ENCODE assay signal across 23 cellular contexts in genomic region chr3:186058225-186058624, GRCh38. TPM values are rescaled to one million over a fixed set of nuclear protein-coding genes. Genes with fewer than 3 reads are reported as not detected.
A peak's percentile ranks its signal among the peaks of the same experiment; 100 is the strongest.
DNase-seq lines count a peak whose midpoint lies in the region; ATAC-seq and TF ChIP-seq lines count a peak whose summit lies in the region.
"Had no signal": no experiment of that assay in that cellular context is flagged by ENCODE, and none has a peak within 500 bp of the region (broad histone marks: within the 10 kb centered on the region; RNA-seq: fewer than 3 reads in every experiment).

No MANE protein-coding gene starts in this region.

- H3K27ac Mint-ChIP-seq in Caco-2 (ENCODE audit: unreplicated experiment), result no peak overlapping the region
- no peak overlapping the region for H3K27ac Mint-ChIP-seq in stimulated activated naive CD8-positive, alpha-beta T cell treated with anti-CD3 and anti-CD28 coated beads, Interleukin-15, amount 100 ng/mL, for 72 hours
- H3K27ac Mint-ChIP-seq: CD4-positive, alpha-beta T cell had no signal

- in situ Hi-C loops in HAP-1 (cut with MboI; ENCODE audit: low sequenced_read_pairs), result no loop called here

- H2AFZ ChIP-seq in mesenchymal stem cell (ENCODE audit: low read depth, low read length), result no peak overlapping the region

- H3K36me3 ChIP-seq in HUES6 (ENCODE audit: control insufficient read depth, insufficient read depth, low read length) (peaks cover 65% of the 10 kb centered on the region), mesenchymal stem cell (ENCODE audit: control insufficient read depth in 1 of 2, insufficient read depth in 2 of 2, low read depth in 1 of 2, low read length in 2 of 2) (peaks cover 31 to 97% of the 10 kb centered on the region in 2 experiments), Caco-2 (ENCODE audit: control insufficient read depth, insufficient read depth, low read length) (no peaks in the 10 kb centered on the region), HAP-1 (replicated peaks) (no peaks in the 10 kb centered on the region)

- ATAC-seq in HG03025 (IDR thresholded peaks at IDR 0.05; ENCODE audit: low FRiP score, unreplicated experiment), result no peak
- no peak for ATAC-seq in stimulated activated naive CD8-positive, alpha-beta T cell treated with anti-CD3 and anti-CD28 coated beads, Interleukin-15, amount 100 ng/mL, for 72 hours
- ATAC-seq: A549 had no signal

- H3K4me3 Mint-ChIP-seq in Caco-2 (ENCODE audit: unreplicated experiment), result no peak overlapping the region
- H3K4me3 Mint-ChIP-seq in stimulated activated naive CD8-positive, alpha-beta T cell treated with anti-CD3 and anti-CD28 coated beads, Interleukin-15, amount 100 ng/mL, for 72 hours, result no peak overlapping the region
- H3K4me3 Mint-ChIP-seq: CD4-positive, alpha-beta T cell had no signal

- H3K9me3 ChIP-seq in HUES6 (ENCODE audit: control insufficient read depth, insufficient read depth, low read depth, low read length) (no peaks in the 10 kb centered on the region), mesenchymal stem cell (ENCODE audit: control insufficient read depth, low read length) (no peaks in the 10 kb centered on the region), Caco-2 (no peaks in the 10 kb centered on the region), HAP-1 (no peaks in the 10 kb centered on the region)
- H3K9me3 ChIP-seq: A549, MG63 had no signal

- H3K4me2 ChIP-seq in mesenchymal stem cell (ENCODE audit: low read length, poor library complexity, severe bottlenecking), result no peak overlapping the region
- H3K4me2 ChIP-seq: A549 had no signal

- peaks cover 5% of the 10 kb centered on the region for H3K36me3 Mint-ChIP-seq in Caco-2 (ENCODE audit: insufficient read depth, unreplicated experiment)

- 98% methylated on average over 6 of the region's 6 CpGs for WGBS in mesenchymal stem cell

- no peak overlapping the region for H3K23ac ChIP-seq in mesenchymal stem cell (ENCODE audit: low read length in 2 of 2)

- no peak overlapping the region for H3K4ac ChIP-seq in mesenchymal stem cell (ENCODE audit: low read depth in 1 of 2, low read length in 2 of 2)

- TF ChIP-seq CTCF in Caco-2 (IDR thresholded peaks at IDR 0.05; ENCODE audit: insufficient read depth in 1 of 2, low read depth in 1 of 2, low read length in 1 of 2, severe bottlenecking in 1 of 2, unreplicated experiment in 1 of 2), result no peak

- H2BK120ac ChIP-seq in mesenchymal stem cell (ENCODE audit: low read depth, low read length), result no peak overlapping the region

- H2BK12ac ChIP-seq in mesenchymal stem cell (ENCODE audit: low read length in 2 of 2), result no peak overlapping the region

- no peaks in the 10 kb centered on the region for H3K9me3 Mint-ChIP-seq in Caco-2 (ENCODE audit: unreplicated experiment)
- H3K9me3 Mint-ChIP-seq in stimulated activated naive CD8-positive, alpha-beta T cell treated with anti-CD3 and anti-CD28 coated beads, Interleukin-15, amount 100 ng/mL, for 72 hours, result no peaks in the 10 kb centered on the region
- H3K9me3 Mint-ChIP-seq: CD4-positive, alpha-beta T cell had no signal

- no peaks in the 10 kb centered on the region for H3K4me1 Mint-ChIP-seq in Caco-2 (ENCODE audit: low read depth, unreplicated experiment)
- peaks cover 15% of the 10 kb centered on the region for H3K4me1 Mint-ChIP-seq in stimulated activated naive CD8-positive, alpha-beta T cell treated with anti-CD3 and anti-CD28 coated beads, Interleukin-15, amount 100 ng/mL, for 72 hours

- H3K4me3 ChIP-seq in HUES6 (ENCODE audit: low read depth, low read length), result no peak overlapping the region
- no peak overlapping the region for H3K4me3 ChIP-seq in mesenchymal stem cell (ENCODE audit: insufficient read depth in 1 of 2, low read depth in 1 of 2, low read length in 2 of 2)
- H3K4me3 ChIP-seq in Caco-2 (ENCODE audit: low read depth, low read length), result no peak overlapping the region
- H3K4me3 ChIP-seq in HAP-1, result no peak overlapping the region
- H3K4me3 ChIP-seq: A549, MG63 had no signal

- H3K27me3 Mint-ChIP-seq in Caco-2 (ENCODE audit: insufficient read depth, unreplicated experiment), result no peaks in the 10 kb centered on the region
- peaks cover 85% of the 10 kb centered on the region for H3K27me3 Mint-ChIP-seq in stimulated activated naive CD8-positive, alpha-beta T cell treated with anti-CD3 and anti-CD28 coated beads, Interleukin-15, amount 100 ng/mL, for 72 hours

- DNase-seq in ELF-1 (ENCODE audit: low read depth, low spot score), result peak; percentile 43
- no peak for DNase-seq in caudate nucleus (lab: John Stamatoyannopoulos, UW)
- DNase-seq in mesenchymal stem cell, result no peak
- DNase-seq in Caco-2, result no peak
- DNase-seq in HAP-1 (ENCODE audit: low spot score in 2 of 2), result no peak
- DNase-seq in stimulated activated naive CD8-positive, alpha-beta T cell treated with anti-CD3 and anti-CD28 coated beads, Interleukin-15, amount 100 ng/mL, for 72 hours, result no peak
- DNase-seq: CD4-positive, alpha-beta T cell; COR-L47; DMS 273 treated with DMSO at 0.1 percent for 48 hours; DND-41; GOT3; Karpas-422; NCI-H1417; NCI-H1694 treated with DMSO at 0.1 percent for 48 hours; NCI-H2081 treated with DMSO at 0.1 percent for 48 hours; NCI-H2171 treated with DMSO at 0.1 percent for 48 hours; NCI-H446 treated with DMSO at 0.1 percent for 48 hours; NCI-H526 treated with DMSO at 0.1 percent for 48 hours; Right ventricle myocardium superior had no signal

- H2BK5ac ChIP-seq in mesenchymal stem cell (ENCODE audit: low read depth, low read length, poor library complexity, severe bottlenecking), result no peak overlapping the region

- H3K9ac ChIP-seq in HUES6 (ENCODE audit: low read length) (no peak overlapping the region), mesenchymal stem cell (ENCODE audit: low read length) (no peak overlapping the region)

- H4K91ac ChIP-seq in mesenchymal stem cell (ENCODE audit: low read length), result no peak overlapping the region

- no peak overlapping the region for H3K14ac ChIP-seq in mesenchymal stem cell (ENCODE audit: low read length in 2 of 2)

- H4K8ac ChIP-seq in mesenchymal stem cell (ENCODE audit: low read length), result no peak overlapping the region

- CTCF ChIA-PET in Caco-2 (lab: Charles Lee), result no interaction called here

- no TSS peak for BruUV-seq in Caco-2 (replicated peaks; lab: Mats Ljungman, UMichigan)

- no peak overlapping the region for H3K18ac ChIP-seq in mesenchymal stem cell (ENCODE audit: low read depth in 1 of 2, low read length in 2 of 2)

- no peak overlapping the region for H2BK15ac ChIP-seq in mesenchymal stem cell (ENCODE audit: low read depth, poor library complexity, severe bottlenecking)

- H3K4me1 ChIP-seq in HUES6 (ENCODE audit: control insufficient read depth, insufficient read depth, low read length) (peaks cover 24% of the 10 kb centered on the region), mesenchymal stem cell (ENCODE audit: control insufficient read depth, insufficient read depth, low read depth, low read length) (peaks cover 7% of the 10 kb centered on the region), Caco-2 (0 out of 2 replicates have a peak, but pooled peaks cover 3% of the 10 kb centered on the region), HAP-1 (no peaks in the 10 kb centered on the region; the same call in 1 of the 2 replicates)
- H3K4me1 ChIP-seq: A549 had no signal

- POLR2A ChIA-PET in Caco-2 (lab: Charles Lee), result no interaction called here

- intact Hi-C loops in Caco-2 (cut with micrococcal nuclease; ENCODE audit: unreplicated experiment), result no loop called here

- peaks cover 29% of the 10 kb centered on the region for H3K79me1 ChIP-seq in mesenchymal stem cell (replicated peaks; ENCODE audit: low read length, poor library complexity, severe bottlenecking)

- H3K27me3 ChIP-seq in HUES6 (ENCODE audit: control insufficient read depth, insufficient read depth, low read length), result no peaks in the 10 kb centered on the region
- no peaks in the 10 kb centered on the region for H3K27me3 ChIP-seq in mesenchymal stem cell (ENCODE audit: control insufficient read depth in 1 of 2, insufficient read depth in 1 of 2, low read length in 2 of 2)
- no peaks in the 10 kb centered on the region for H3K27me3 ChIP-seq in Caco-2 (replicated peaks; ENCODE audit: control insufficient read depth, insufficient read depth, low read length)
- H3K27me3 ChIP-seq in HAP-1 (ENCODE audit: low read depth), result no peaks in the 10 kb centered on the region
- H3K27me3 ChIP-seq: MG63 had no signal

- H3K27ac ChIP-seq in HUES6 (ENCODE audit: low read depth, low read length) (0 out of 2 replicates have a peak overlapping the region, but pooled peaks have one; percentile 15), caudate nucleus (ENCODE audit: low read depth, low read length) (peak overlapping the region; percentile 65), mesenchymal stem cell (ENCODE audit: low read length, poor library complexity, severe bottlenecking) (peak overlapping the region; percentile 22)

- no peak overlapping the region for H2AK5ac ChIP-seq in mesenchymal stem cell (ENCODE audit: low read length, severe bottlenecking)

RNA-seq across cellular contexts. Expression of gene ETV5, which starts 50.7 kb away (rescaled TPM):
- polyA plus RNA-seq in mesenchymal stem cell (2013, experiment 1 of 2), result 59.7 TPM
- polyA plus RNA-seq in mesenchymal stem cell (2013, experiment 2 of 2), result 58.6 TPM
- total RNA-seq in Caco-2 (2022), result 16.2 and 18.6 TPM in 2 replicates
- total RNA-seq: CD4-positive, alpha-beta T cell had no signal

Comparison
In these comparisons a context has a peak if more than half of its experiments do, and no peak if none do; other contexts are left out.
1. H3K27ac ChIP-seq: peak in every context shown above with its lines; median percentile 65 in caudate nucleus; 22 in mesenchymal stem cell; 15 in HUES6.